In the genomic region with DNA sequence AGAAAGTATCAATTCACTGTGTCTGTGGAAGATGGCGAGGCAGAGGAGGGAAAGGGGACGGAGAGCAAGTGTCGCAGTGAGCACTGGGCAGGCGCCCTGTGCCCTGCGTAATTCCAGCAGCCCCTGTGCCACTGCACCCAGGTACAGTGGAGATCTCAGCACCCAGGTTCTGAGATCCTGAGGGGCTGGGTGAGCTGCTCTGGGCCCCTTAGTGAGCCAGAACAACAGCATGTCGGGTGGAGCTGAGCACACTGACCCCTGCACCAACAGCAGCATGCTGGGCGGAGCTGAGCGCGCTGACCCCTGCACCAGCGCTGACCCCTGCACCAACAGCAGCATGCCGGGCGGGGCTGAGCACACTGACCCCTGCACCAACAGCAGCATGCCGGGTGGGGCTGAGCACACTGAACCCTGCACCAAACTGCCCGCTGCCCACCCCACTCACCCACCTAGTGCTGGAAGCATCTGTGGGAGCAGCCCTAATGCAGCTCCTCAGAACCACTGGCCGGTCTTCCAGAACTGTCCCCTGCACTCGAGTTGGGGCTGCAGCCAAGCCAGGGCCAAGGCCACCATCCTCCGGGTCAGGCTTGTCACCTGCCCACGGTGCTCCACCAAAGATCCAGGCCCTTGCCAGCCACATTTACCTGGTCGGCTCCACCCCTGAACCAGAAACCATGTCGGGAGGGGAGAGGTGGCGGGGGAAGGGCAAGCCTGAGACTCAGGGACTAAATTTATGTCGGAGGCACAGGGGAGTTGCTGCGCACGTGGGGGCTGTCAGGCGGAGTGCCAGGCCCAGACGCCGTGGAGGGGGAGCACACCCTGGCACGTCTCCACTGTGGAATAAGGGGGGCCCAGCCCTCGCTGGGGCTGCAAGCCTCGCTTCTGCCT, we compare ENCODE assay signal across 12 cellular contexts.
DNase-seq lines count a peak whose midpoint lies in the region; ATAC-seq lines count a peak whose summit lies in the region.
"Had no signal": no experiment of that assay in that cellular context is flagged by ENCODE, and none has a peak within 500 bp of the region (broad histone marks: within the 10 kb centered on the region; RNA-seq: fewer than 3 reads in every experiment).

No MANE protein-coding gene starts in this region.

- no peaks in the 10 kb centered on the region for H3K36me3 ChIP-seq in GM23248 (ENCODE audit: low read depth)
- H3K36me3 ChIP-seq in adipocyte (ENCODE audit: control insufficient read depth, insufficient read depth, low read length, severe bottlenecking) = peaks cover 17% of the 10 kb centered on the region
- peaks cover 25% of the 10 kb centered on the region for H3K36me3 ChIP-seq in skeletal muscle satellite cell (ENCODE audit: insufficient read depth, low read length)
- no peaks in the 10 kb centered on the region for H3K36me3 ChIP-seq in CD4-positive, alpha-beta memory T cell (ENCODE audit: insufficient read depth, low read length)
- H3K36me3 ChIP-seq in SJCRH30 = no peaks in the 10 kb centered on the region
- H3K36me3 ChIP-seq: pancreas had no signal

- WGBS in GM23248 (ENCODE audit: low coverage in 1 of 2, low lambda C conversion rate in 2 of 2, missing lambda C conversion rate in 2 of 2), 2 experiments = 37 to 46% methylated on average over 21 to 24 of the region's 30 CpGs

- ATAC-seq in left lobe of liver (no peak), HG02610 (IDR thresholded peaks at IDR 0.05; ENCODE audit: unreplicated experiment) (no peak)

- in situ Hi-C loops in GM23248 (cut with MboI) = no loop called here

- no peaks in the 10 kb centered on the region for H3K36me3 Mint-ChIP-seq in CD4-positive, alpha-beta memory T cell

- H3K9me3 Mint-ChIP-seq in CD4-positive, alpha-beta memory T cell = no peaks in the 10 kb centered on the region

- H3K27ac ChIP-seq in GM23248 (peak overlapping the region; percentile 100), SJCRH30 (no peak overlapping the region)
- H3K27ac ChIP-seq in CD4-positive, alpha-beta memory T cell (ENCODE audit: low read depth, low read length) = no peak overlapping the region
- H3K27ac ChIP-seq: pancreas had no signal

- H3F3A ChIP-seq in GM23248 (ENCODE audit: insufficient read depth) = peaks cover 39% of the 10 kb centered on the region

- H3K79me2 ChIP-seq in GM23248 (ENCODE audit: insufficient read depth) = peaks cover 69% of the 10 kb centered on the region

- H3K4me3 ChIP-seq in GM23248 = peak overlapping the region; percentile 45
- H3K4me3 ChIP-seq in adipocyte (ENCODE audit: low read length) = peak overlapping the region; percentile 46
- peak overlapping the region; percentile 47 for H3K4me3 ChIP-seq in skeletal muscle satellite cell (ENCODE audit: low read length)
- H3K4me3 ChIP-seq in CD4-positive, alpha-beta memory T cell (ENCODE audit: low read length in 2 of 2) = no peak overlapping the region
- no peak overlapping the region for H3K4me3 ChIP-seq in SJCRH30
- H3K4me3 ChIP-seq: pancreas had no signal

- CTCF ChIA-PET in CD4-positive, alpha-beta memory T cell (lab: Charles Lee; ENCODE audit: partially characterized antibody) = no interaction called here

- intact Hi-C loops in CD4-positive, alpha-beta memory T cell (cut with micrococcal nuclease) = no loop called here

- H3K4me1 ChIP-seq in GM23248 (ENCODE audit: insufficient read depth) (peaks cover 55% of the 10 kb centered on the region), adipocyte (ENCODE audit: control insufficient read depth, insufficient read depth, low read length) (peaks cover 56% of the 10 kb centered on the region), skeletal muscle satellite cell (ENCODE audit: control insufficient read depth, insufficient read depth, low read length) (peaks cover 74% of the 10 kb centered on the region), SJCRH30 (no peaks in the 10 kb centered on the region)
- no peaks in the 10 kb centered on the region for H3K4me1 ChIP-seq in CD4-positive, alpha-beta memory T cell (ENCODE audit: insufficient read depth, low read length)
- H3K4me1 ChIP-seq: pancreas had no signal

- H3K27me3 ChIP-seq in GM23248 (replicated peaks; ENCODE audit: insufficient read depth) (no peaks in the 10 kb centered on the region), adipocyte (replicated peaks; ENCODE audit: control insufficient read depth, insufficient read depth, low read length) (no peaks in the 10 kb centered on the region), skeletal muscle satellite cell (ENCODE audit: control insufficient read depth, insufficient read depth, low read length) (no peaks in the 10 kb centered on the region), SJCRH30 (no peaks in the 10 kb centered on the region)
- H3K27me3 ChIP-seq in CD4-positive, alpha-beta memory T cell (ENCODE audit: insufficient read depth, low read length) = no peaks in the 10 kb centered on the region
- H3K27me3 ChIP-seq: pancreas had no signal

- peak overlapping the region; percentile 73 for H3K4me2 ChIP-seq in GM23248 (ENCODE audit: unreplicated experiment)
- peak overlapping the region; percentile 80 for H3K4me2 ChIP-seq in skeletal muscle satellite cell (ENCODE audit: low read length)

- H3K9me2 ChIP-seq in GM23248 (ENCODE audit: insufficient read depth) = no peaks in the 10 kb centered on the region

- H3K9ac ChIP-seq in GM23248 (peak overlapping the region; percentile 90), adipocyte (ENCODE audit: low read length) (peak overlapping the region; percentile 85), skeletal muscle satellite cell (ENCODE audit: low read depth, low read length) (peak overlapping the region; percentile 89)

- H3K27me3 Mint-ChIP-seq in CD4-positive, alpha-beta memory T cell = peaks cover 4% of the 10 kb centered on the region in 2 donors

- no peak overlapping the region for H3K27ac Mint-ChIP-seq in CD4-positive, alpha-beta memory T cell

- POLR2A ChIA-PET in CD4-positive, alpha-beta memory T cell (lab: Charles Lee; ENCODE audit: partially characterized antibody) = no interaction called here

- H3K4me1 Mint-ChIP-seq in CD4-positive, alpha-beta memory T cell = no peaks in the 10 kb centered on the region

- no peak overlapping the region for H2AFZ ChIP-seq in GM23248

- H4K20me1 ChIP-seq in GM23248 (ENCODE audit: insufficient read depth) = no peaks in the 10 kb centered on the region

- DNase-seq in GM23248 (no peak), adipocyte (ENCODE audit: low read depth) (no peak), left lobe of liver (ENCODE audit: low spot score) (peak; percentile 42), SJCRH30 (no peak), nucleus accumbens (lab: John Stamatoyannopoulos, UW) (no peak)
- no peak for DNase-seq in CD4-positive, alpha-beta memory T cell
- DNase-seq: COR-L47, KG1, T-helper 2 cell had no signal

- H3K4me3 Mint-ChIP-seq in CD4-positive, alpha-beta memory T cell = no peak overlapping the region

- H3K9me3 ChIP-seq in GM23248 (ENCODE audit: low read depth) = no peaks in the 10 kb centered on the region
- no peaks in the 10 kb centered on the region for H3K9me3 ChIP-seq in adipocyte (ENCODE audit: control insufficient read depth, low read length)
- no peaks in the 10 kb centered on the region for H3K9me3 ChIP-seq in skeletal muscle satellite cell (replicated peaks; ENCODE audit: low read length)
- H3K9me3 ChIP-seq in CD4-positive, alpha-beta memory T cell (ENCODE audit: control insufficient read depth in 1 of 2, low read length in 2 of 2) = no peaks in the 10 kb centered on the region
- H3K9me3 ChIP-seq in SJCRH30 (replicated peaks) = no peaks in the 10 kb centered on the region
- H3K9me3 ChIP-seq: pancreas had no signal

Comparison
In these comparisons a context has a peak if more than half of its experiments do, and no peak if none do; other contexts are left out.
1. H3K4me3 ChIP-seq: peak in GM23248 (single experiment), adipocyte (single experiment) and skeletal muscle satellite cell (single experiment); none in CD4-positive, alpha-beta memory T cell (0 of 2) and SJCRH30 (single experiment).
2. Peak in every context shown above with its lines, with median percentiles within 50 percentile points of each other: H3K9ac ChIP-seq.